1 cellular context compared by ENCODE assay signal in genomic region chr20:40687384-40688128, GRCh38.
A peak's percentile ranks its signal among the peaks of the same experiment; 100 is the strongest.
TF ChIP-seq lines count a peak whose summit lies in the region.

No MANE protein-coding gene starts in this region.

TF ChIP-seq in HepG2, 621 proteins besides CTCF, POLR2A, EP300 and RAD21 (continued from another document and continues in another):
- no peak for TF ChIP-seq SP140L (CRISPR knock-in tag; IDR thresholded peaks at IDR 0.05; ENCODE audit: borderline replicate concordance)
- TF ChIP-seq ZNF225 (CRISPR knock-in tag; IDR thresholded peaks at IDR 0.05), result 0 out of 2 replicates have a peak, but pooled peaks have one; percentile 32
- TF ChIP-seq GMEB1 (CRISPR knock-in tag; IDR thresholded peaks at IDR 0.05; ENCODE audit: borderline replicate concordance), result no peak
- no peak for TF ChIP-seq MXI1 (IDR thresholded peaks at IDR 0.05; ENCODE audit: borderline replicate concordance, low read depth, low read length)
- TF ChIP-seq PTBP1 (IDR thresholded peaks at IDR 0.05; ENCODE audit: low read depth, low read length, poor library complexity, severe bottlenecking), result no peak
- TF ChIP-seq ARNT (IDR thresholded peaks at IDR 0.05), result no peak
- no peak for TF ChIP-seq RXRA (CRISPR knock-in tag; IDR thresholded peaks at IDR 0.05)
- TF ChIP-seq MTA1 (CRISPR knock-in tag; IDR thresholded peaks at IDR 0.05; ENCODE audit: borderline replicate concordance), result peak; percentile 78; the same call in 1 of the 2 replicates
- TF ChIP-seq ZZZ3 (CRISPR knock-in tag; IDR thresholded peaks at IDR 0.05; ENCODE audit: borderline replicate concordance), result no peak
- TF ChIP-seq ZNF768 (CRISPR knock-in tag; IDR thresholded peaks at IDR 0.05), result no peak
- no peak for TF ChIP-seq HHEX (CRISPR knock-in tag; IDR thresholded peaks at IDR 0.05)
- TF ChIP-seq ZNF678 (CRISPR knock-in tag; IDR thresholded peaks at IDR 0.05), result 0 out of 2 replicates have a peak, but pooled peaks have one; percentile 44
- no peak for TF ChIP-seq TIGD3 (CRISPR knock-in tag; IDR thresholded peaks at IDR 0.05; ENCODE audit: borderline replicate concordance)
- no peak for TF ChIP-seq IRF2 (CRISPR knock-in tag; IDR thresholded peaks at IDR 0.05)
- TF ChIP-seq ZNF766 (CRISPR knock-in tag; IDR thresholded peaks at IDR 0.05; ENCODE audit: borderline replicate concordance), result no peak
- no peak for TF ChIP-seq KDM5A (IDR thresholded peaks at IDR 0.05; ENCODE audit: borderline replicate concordance, low read length)
- TF ChIP-seq HIVEP1 (CRISPR knock-in tag; IDR thresholded peaks at IDR 0.05), result peak; percentile 40; the same call in 1 of the 2 replicates
- no peak for TF ChIP-seq ZNF3 (CRISPR knock-in tag; IDR thresholded peaks at IDR 0.05)
- TF ChIP-seq PAWR (CRISPR knock-in tag; IDR thresholded peaks at IDR 0.05; ENCODE audit: borderline replicate concordance), result no peak
- TF ChIP-seq ZNF512B (CRISPR knock-in tag; IDR thresholded peaks at IDR 0.05; ENCODE audit: borderline replicate concordance), result 0 out of 2 replicates have a peak, but pooled peaks have one; percentile 73
- no peak for TF ChIP-seq RELA (CRISPR knock-in tag; IDR thresholded peaks at IDR 0.05)
- TF ChIP-seq HOXA9 (CRISPR knock-in tag; IDR thresholded peaks at IDR 0.05; ENCODE audit: borderline replicate concordance), result no peak
- TF ChIP-seq MLX (CRISPR knock-in tag; IDR thresholded peaks at IDR 0.05), result no peak
- no peak for TF ChIP-seq TEAD2 (CRISPR knock-in tag; IDR thresholded peaks at IDR 0.05)
- no peak for TF ChIP-seq DMTF1 (CRISPR knock-in tag; IDR thresholded peaks at IDR 0.05)
- TF ChIP-seq ZNF274 (CRISPR knock-in tag; IDR thresholded peaks at IDR 0.05), result no peak
- TF ChIP-seq AKAP8 (CRISPR knock-in tag; IDR thresholded peaks at IDR 0.05), result no peak
- no peak for TF ChIP-seq ZSCAN31 (CRISPR knock-in tag; IDR thresholded peaks at IDR 0.05; ENCODE audit: low read depth)
- no peak for TF ChIP-seq HNRNPK (IDR thresholded peaks at IDR 0.05; ENCODE audit: low read depth, low read length, poor library complexity, severe bottlenecking)
- TF ChIP-seq ARNT2 (CRISPR knock-in tag; IDR thresholded peaks at IDR 0.05; ENCODE audit: low read depth), result no peak
- no peak for TF ChIP-seq ZSCAN21 (CRISPR knock-in tag; IDR thresholded peaks at IDR 0.05; ENCODE audit: borderline replicate concordance)
- TF ChIP-seq ZNF432 (CRISPR knock-in tag; IDR thresholded peaks at IDR 0.05; ENCODE audit: borderline replicate concordance), result no peak
- no peak for TF ChIP-seq PAXIP1 (CRISPR knock-in tag; conservative IDR thresholded peaks at IDR 0.05)
- peak; percentile 94 for TF ChIP-seq ZNF142 (CRISPR knock-in tag; IDR thresholded peaks at IDR 0.05)
